Comparison of ENCODE assay signal across 8 cellular contexts in genomic region chr17:57121308-57122042, GRCh38. TPM values are rescaled to one million over a fixed set of nuclear protein-coding genes. Genes with fewer than 3 reads are reported as not detected.
A peak's percentile ranks its signal among the peaks of the same experiment; 100 is the strongest.
DNase-seq lines count a peak whose midpoint lies in the region; ATAC-seq and TF ChIP-seq lines count a peak whose summit lies in the region.

No MANE protein-coding gene starts in this region.

- H3K4me3 Mint-ChIP-seq in activated naive CD4-positive, alpha-beta T cell treated with anti-CD3 and anti-CD28 coated beads, Interleukin-2, amount 10 ng/mL, durations not matched to agents 7 days and 5 days: no peak overlapping the region
- no peak overlapping the region for H3K4me3 Mint-ChIP-seq in progenitor cell of endocrine pancreas (ENCODE audit: low read depth)

- CTCF ChIA-PET in activated naive CD4-positive, alpha-beta T cell treated with anti-CD3 and anti-CD28 coated beads, Interleukin-2, amount 10 ng/mL, durations not matched to agents 7 days and 5 days (lab: Charles Lee): interaction anchor here (1.0 to 1.9 kb wide), 3 partner anchors 15 to 662 kb away, joined by 3 to 10 read pairs (median 3); no protein-coding TSS in a partner anchor

- H3K36me3 Mint-ChIP-seq in activated naive CD4-positive, alpha-beta T cell treated with anti-CD3 and anti-CD28 coated beads, Interleukin-2, amount 10 ng/mL, durations not matched to agents 7 days and 5 days: peaks cover 19% of the 10 kb centered on the region
- peaks cover 39% of the 10 kb centered on the region for H3K36me3 Mint-ChIP-seq in progenitor cell of endocrine pancreas (ENCODE audit: insufficient read depth)

- no peak overlapping the region for H3K27ac Mint-ChIP-seq in activated naive CD4-positive, alpha-beta T cell treated with anti-CD3 and anti-CD28 coated beads, Interleukin-2, amount 10 ng/mL, durations not matched to agents 7 days and 5 days
- H3K27ac Mint-ChIP-seq in progenitor cell of endocrine pancreas: no peak overlapping the region

- peak; percentile 25 for DNase-seq in activated naive CD4-positive, alpha-beta T cell treated with anti-CD3 and anti-CD28 coated beads, Interleukin-2, amount 10 ng/mL, durations not matched to agents 7 days and 5 days
- no peak for DNase-seq in activated naive CD4-positive, alpha-beta T cell (lab: John Stamatoyannopoulos, UW)
- DNase-seq in OCI-M1 (lab: John Stamatoyannopoulos, UW) (peak; percentile 49), fibroblast of gingiva (ENCODE audit: low read depth) (peak; percentile 31), progenitor cell of endocrine pancreas (ENCODE audit: low spot score, unreplicated experiment) (peak; percentile 35), activated T-cell treated with anti-CD3 and anti-CD28 coated beads for 4 hours (no peak)
- no peak for DNase-seq in stimulated activated CD4-positive, alpha-beta T cell treated with anti-CD3 and anti-CD28 coated beads, Interleukin-4, amount 100 ng/mL, for 24 hours

- TF ChIP-seq CTCF in progenitor cell of endocrine pancreas (IDR thresholded peaks at IDR 0.05; ENCODE audit: unreplicated experiment): peak; percentile 67

- no peak for ATAC-seq in HG03521 (IDR thresholded peaks at IDR 0.05; ENCODE audit: unreplicated experiment)

- H3K4me1 Mint-ChIP-seq in activated naive CD4-positive, alpha-beta T cell treated with anti-CD3 and anti-CD28 coated beads, Interleukin-2, amount 10 ng/mL, durations not matched to agents 7 days and 5 days: peaks cover 8% of the 10 kb centered on the region
- H3K4me1 Mint-ChIP-seq in progenitor cell of endocrine pancreas (ENCODE audit: low read depth): no peaks in the 10 kb centered on the region

- no peaks in the 10 kb centered on the region for H3K27me3 Mint-ChIP-seq in activated naive CD4-positive, alpha-beta T cell treated with anti-CD3 and anti-CD28 coated beads, Interleukin-2, amount 10 ng/mL, durations not matched to agents 7 days and 5 days
- H3K27me3 Mint-ChIP-seq in progenitor cell of endocrine pancreas: no peaks in the 10 kb centered on the region

- no peaks in the 10 kb centered on the region for H3K9me3 Mint-ChIP-seq in activated naive CD4-positive, alpha-beta T cell treated with anti-CD3 and anti-CD28 coated beads, Interleukin-2, amount 10 ng/mL, durations not matched to agents 7 days and 5 days
- H3K9me3 Mint-ChIP-seq in progenitor cell of endocrine pancreas (ENCODE audit: low read depth): no peaks in the 10 kb centered on the region

RNA-seq across cellular contexts. Expression of gene AKAP1, which starts 36.4 kb away (rescaled TPM):
- 63.3 and 67.9 TPM in 2 replicates for total RNA-seq in progenitor cell of endocrine pancreas

Comparison
In these comparisons a context has a peak if more than half of its experiments do, and no peak if none do; other contexts are left out.
1. DNase-seq: peak in activated naive CD4-positive, alpha-beta T cell treated with anti-CD3 and anti-CD28 coated beads, Interleukin-2, amount 10 ng/mL, durations not matched to agents 7 days and 5 days (single experiment), OCI-M1 (single experiment), fibroblast of gingiva (single experiment) and progenitor cell of endocrine pancreas (single experiment); none in activated naive CD4-positive, alpha-beta T cell (0 of 4), activated T-cell treated with anti-CD3 and anti-CD28 coated beads for 4 hours (single experiment) and stimulated activated CD4-positive, alpha-beta T cell treated with anti-CD3 and anti-CD28 coated beads, Interleukin-4, amount 100 ng/mL, for 24 hours (single experiment).